ENCODE assay signal across 9 cellular contexts in the genomic region with DNA sequence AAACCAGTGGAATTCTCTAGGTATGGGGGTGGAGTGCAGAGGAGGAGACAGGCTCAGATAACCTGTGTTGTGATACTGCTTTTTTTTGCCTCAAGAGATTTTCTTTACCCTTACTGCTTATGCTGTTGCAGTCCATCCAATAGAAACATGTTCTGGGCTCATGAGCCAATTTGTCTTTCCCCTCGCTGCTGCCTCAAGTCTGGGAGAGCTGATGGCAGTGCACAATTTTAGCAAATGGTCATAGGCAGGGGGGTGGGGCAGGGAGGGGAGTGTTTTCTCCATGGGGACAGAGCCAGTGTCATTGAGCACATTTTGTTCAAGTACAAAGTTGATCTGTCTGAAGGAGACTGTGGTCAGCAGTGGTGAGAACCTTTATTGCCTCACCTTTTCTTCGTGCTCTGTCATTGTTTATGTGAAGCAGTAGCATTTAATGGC.
DNase-seq lines count a peak whose midpoint lies in the region; ATAC-seq and TF ChIP-seq lines count a peak whose summit lies in the region.
"Had no signal": no experiment of that assay in that cellular context is flagged by ENCODE, and none has a peak within 500 bp of the region (broad histone marks: within the 10 kb centered on the region; RNA-seq: fewer than 3 reads in every experiment).

No MANE protein-coding gene starts in this region.

- H3K4me3 ChIP-seq in esophagus muscularis mucosa (no peak overlapping the region), aorta (ENCODE audit: low read length in 2 of 2) (peak overlapping the region in 1 of 2 donors; percentile 10)
- H3K4me3 ChIP-seq: SJCRH30 had no signal

- H3K9me3 ChIP-seq in esophagus muscularis mucosa = no peaks in the 10 kb centered on the region
- no peaks in the 10 kb centered on the region for H3K9me3 ChIP-seq in aorta (ENCODE audit: control insufficient read depth, low read length)
- H3K9me3 ChIP-seq: SJCRH30 had no signal

- no peak overlapping the region for H3K4me3 Mint-ChIP-seq in stimulated activated naive CD8-positive, alpha-beta T cell treated with anti-CD3 and anti-CD28 coated beads, Interleukin-15, Interleukin-2, amounts not matched to agents 100 ng/mL and 50 ng/mL, for 24 hours

- 37% methylated on average over 2 of the region's 2 CpGs for WGBS in esophagus muscularis mucosa
- WGBS in aorta, 2 donors = 10 to 12% methylated on average over 2 of the region's 2 CpGs

- H3K27me3 ChIP-seq in esophagus muscularis mucosa = no peaks in the 10 kb centered on the region
- H3K27me3 ChIP-seq in aorta (ENCODE audit: control insufficient read depth in 1 of 2, insufficient read depth in 2 of 2, low read length in 1 of 2) = no peaks in the 10 kb centered on the region
- H3K27me3 ChIP-seq: SJCRH30 had no signal

- intact Hi-C loops in esophagus muscularis mucosa (cut with DNase I) (loop anchor here (10.0 kb wide), 2 partner anchors 99 to 139 kb away; a partner anchor contains a TSS), aorta (cut with DNase I) (no loop called here)

- no peaks in the 10 kb centered on the region for H3K9me3 Mint-ChIP-seq in stimulated activated naive CD8-positive, alpha-beta T cell treated with anti-CD3 and anti-CD28 coated beads, Interleukin-15, Interleukin-2, amounts not matched to agents 100 ng/mL and 50 ng/mL, for 24 hours

- H3K27ac ChIP-seq in esophagus muscularis mucosa (replicated peaks in 1 of 4) = peak overlapping the region; percentile 73 to 82 (median 78)
- H3K27ac ChIP-seq in aorta (ENCODE audit: low read depth in 1 of 2, low read length in 2 of 2) = peak overlapping the region in 1 of 2 donors; percentile 92
- H3K27ac ChIP-seq: SJCRH30 had no signal

- H3K27ac Mint-ChIP-seq in stimulated activated naive CD8-positive, alpha-beta T cell treated with anti-CD3 and anti-CD28 coated beads, Interleukin-15, Interleukin-2, amounts not matched to agents 100 ng/mL and 50 ng/mL, for 24 hours = peak overlapping the region; percentile 84

- H3K4me1 ChIP-seq in esophagus muscularis mucosa = peaks cover 74 to 94% (median 90%) of the 10 kb centered on the region in 4 donors
- H3K4me1 ChIP-seq in aorta (ENCODE audit: control insufficient read depth in 1 of 2, insufficient read depth in 2 of 2, low read length in 2 of 2) = peaks cover 6 to 13% of the 10 kb centered on the region in 2 donors
- H3K4me1 ChIP-seq: SJCRH30 had no signal

- no peaks in the 10 kb centered on the region for H3K27me3 Mint-ChIP-seq in stimulated activated naive CD8-positive, alpha-beta T cell treated with anti-CD3 and anti-CD28 coated beads, Interleukin-15, Interleukin-2, amounts not matched to agents 100 ng/mL and 50 ng/mL, for 24 hours

- H3K36me3 ChIP-seq in esophagus muscularis mucosa (no peaks in the 10 kb centered on the region), aorta (ENCODE audit: control insufficient read depth in 1 of 2, insufficient read depth in 2 of 2, low read length in 1 of 2) (no peaks in the 10 kb centered on the region)
- H3K36me3 ChIP-seq: SJCRH30 had no signal

- peaks cover 32% of the 10 kb centered on the region for H3K36me3 Mint-ChIP-seq in stimulated activated naive CD8-positive, alpha-beta T cell treated with anti-CD3 and anti-CD28 coated beads, Interleukin-15, Interleukin-2, amounts not matched to agents 100 ng/mL and 50 ng/mL, for 24 hours (ENCODE audit: low read depth)

- H3K4me1 Mint-ChIP-seq in stimulated activated naive CD8-positive, alpha-beta T cell treated with anti-CD3 and anti-CD28 coated beads, Interleukin-15, Interleukin-2, amounts not matched to agents 100 ng/mL and 50 ng/mL, for 24 hours (ENCODE audit: low read depth) = peaks cover 84% of the 10 kb centered on the region

- TF ChIP-seq EP300 in esophagus muscularis mucosa (IDR thresholded peaks at IDR 0.05) = peak; percentile 94

- no peak for TF ChIP-seq POLR2A in esophagus muscularis mucosa (IDR thresholded peaks at IDR 0.05; ENCODE audit: low read depth)

- no peak for TF ChIP-seq CTCF in esophagus muscularis mucosa (IDR thresholded peaks at IDR 0.05)

- DNase-seq in stimulated activated naive CD8-positive, alpha-beta T cell treated with anti-CD3 and anti-CD28 coated beads, Interleukin-15, Interleukin-2, amounts not matched to agents 100 U/mL and 50 U/mL, for 24 hours = no peak
- DNase-seq in esophagus muscularis mucosa (ENCODE audit: extremely low spot score) (peak; percentile 95), myocyte (ENCODE audit: low read depth) (peak; percentile 66), aorta (peak; percentile 60 to 79), GDM1 (lab: John Stamatoyannopoulos, UW) (no peak), mesenteric fat pad (ENCODE audit: low spot score) (no peak)
- no peak for DNase-seq in activated CD8-positive, alpha-beta memory T cell treated with anti-CD3 and anti-CD28 coated beads, Interleukin-2, amount 50 U/mL, for 4 hours
- DNase-seq: SJCRH30 had no signal

- no peak for ATAC-seq in stimulated activated naive CD8-positive, alpha-beta T cell treated with anti-CD3 and anti-CD28 coated beads, Interleukin-15, Interleukin-2, amounts not matched to agents 100 U/mL and 50 U/mL, for 24 hours
- peak; percentile 77 for ATAC-seq in aorta (ENCODE audit: low FRiP score)

Comparison
In these comparisons a context has a peak if more than half of its experiments do, and no peak if none do; other contexts are left out.
1. DNase-seq: peak in esophagus muscularis mucosa (single experiment), myocyte (single experiment) and aorta (2 of 2); none in stimulated activated naive CD8-positive, alpha-beta T cell treated with anti-CD3 and anti-CD28 coated beads, Interleukin-15, Interleukin-2, amounts not matched to agents 100 U/mL and 50 U/mL, for 24 hours (single experiment), GDM1 (single experiment), mesenteric fat pad (single experiment) and activated CD8-positive, alpha-beta memory T cell treated with anti-CD3 and anti-CD28 coated beads, Interleukin-2, amount 50 U/mL, for 4 hours (single experiment).